ENCODE assay signal across 27 cellular contexts in genomic region chr1:197572169-197572568, GRCh38.
"Had no signal": no experiment of that assay in that cellular context is flagged by ENCODE, and none has a peak within 500 bp of the region (broad histone marks: within the 10 kb centered on the region; RNA-seq: fewer than 3 reads in every experiment).

No MANE protein-coding gene starts in this region.

- DNase-seq: activated CD4-positive, alpha-beta memory T cell treated with anti-CD3 and anti-CD28 coated beads for 36 hours; activated CD4-positive, alpha-beta T cell treated with anti-CD3 and anti-CD28 coated beads for 36 hours; activated CD4-positive, alpha-beta T cell treated with anti-CD3 and anti-CD28 coated beads, Interleukin-2, amount 10 ng/mL, durations not matched to agents 24 days and 14 days; activated CD4-positive, CD25-positive, alpha-beta regulatory T cell; activated CD4-positive, CD25-positive, alpha-beta regulatory T cell treated with anti-CD3 and anti-CD28 coated beads, Interleukin-2, amount 50 U/mL, for 72 hours; activated CD8-positive, alpha-beta memory T cell treated with anti-CD3 and anti-CD28 coated beads, Interleukin-2, amount 10 ng/mL, durations not matched to agents 7 days and 5 days; activated CD8-positive, alpha-beta memory T cell treated with anti-CD3 and anti-CD28 coated beads, Interleukin-2, amount 50 U/mL, for 4 hours; activated CD8-positive, alpha-beta T cell treated with anti-CD3 and anti-CD28 coated beads, Interleukin-2, amount 10 ng/mL, durations not matched to agents 7 days and 5 days; activated effector memory CD4-positive, alpha-beta T cell treated with anti-CD3 and anti-CD28 coated beads, Interleukin-2, amount 50 U/mL, for 16 hours; activated naive CD4-positive, alpha-beta T cell treated with anti-CD3 and anti-CD28 coated beads for 36 hours; activated naive CD8-positive, alpha-beta T cell treated with anti-CD3 and anti-CD28 coated beads for 36 hours; activated naive CD8-positive, alpha-beta T cell treated with anti-CD3 and anti-CD28 coated beads, Interleukin-2, amount 50 U/mL, for 24 hours; activated T-cell treated with anti-CD3 and anti-CD28 coated beads, Interleukin-2, amount 50 U/mL, for 1 hour; activated T-cell treated with anti-CD3 and anti-CD28 coated beads, Interleukin-2, amount 50 U/mL, for 48 hours; adrenal gland; amygdala; body of pancreas; caudate nucleus; colonic mucosa; effector CD8-positive, alpha-beta T cell; foreskin fibroblast; head of caudate nucleus; T-helper 2 cell had no signal

- H3K27ac Mint-ChIP-seq: activated CD4-positive, alpha-beta memory T cell treated with anti-CD3 and anti-CD28 coated beads for 36 hours; activated CD4-positive, alpha-beta T cell treated with anti-CD3 and anti-CD28 coated beads for 36 hours; activated CD4-positive, alpha-beta T cell treated with anti-CD3 and anti-CD28 coated beads, Interleukin-2, amount 10 ng/mL, durations not matched to agents 24 days and 14 days; activated CD8-positive, alpha-beta memory T cell treated with anti-CD3 and anti-CD28 coated beads, Interleukin-2, amount 10 ng/mL, durations not matched to agents 7 days and 5 days; activated CD8-positive, alpha-beta T cell treated with anti-CD3 and anti-CD28 coated beads, Interleukin-2, amount 10 ng/mL, durations not matched to agents 7 days and 5 days; activated naive CD4-positive, alpha-beta T cell treated with anti-CD3 and anti-CD28 coated beads for 36 hours; activated naive CD4-positive, alpha-beta T cell treated with anti-CD3 and anti-CD28 coated beads, Interleukin-2, amount 50 U/mL, for 24 hours; activated naive CD8-positive, alpha-beta T cell treated with anti-CD3 and anti-CD28 coated beads for 36 hours; activated naive CD8-positive, alpha-beta T cell treated with anti-CD3 and anti-CD28 coated beads, Interleukin-2, amount 50 U/mL, for 24 hours; activated T-helper 1 cell treated with anti-CD3 and anti-CD28 coated beads, Interleukin-12 subunit alpha, Interleukin-12 subunit beta, Interleukin-2, Interleukin-4 antibody, amounts not matched to agents 30 ng/mL and 10 ng/mL and 1 ng/mL, durations not matched to agents 14 hours and 24 hours and 36 hours; activated T-helper 2 cell treated with anti-CD3 and anti-CD28 coated beads, Interferon-gamma antibody, Interleukin-2, Interleukin-4, amounts not matched to agents 10 μg/mL and 5 μg/mL and 100 μg/mL, durations not matched to agents 14 hours and 24 hours and 36 hours had no signal

- H3K27me3 Mint-ChIP-seq: activated CD4-positive, alpha-beta memory T cell treated with anti-CD3 and anti-CD28 coated beads for 36 hours; activated CD4-positive, alpha-beta T cell treated with anti-CD3 and anti-CD28 coated beads for 36 hours; activated CD4-positive, alpha-beta T cell treated with anti-CD3 and anti-CD28 coated beads, Interleukin-2, amount 10 ng/mL, durations not matched to agents 24 days and 14 days; activated CD8-positive, alpha-beta memory T cell treated with anti-CD3 and anti-CD28 coated beads, Interleukin-2, amount 10 ng/mL, durations not matched to agents 7 days and 5 days; activated naive CD4-positive, alpha-beta T cell treated with anti-CD3 and anti-CD28 coated beads, Interleukin-2, amount 50 U/mL, for 24 hours; activated naive CD8-positive, alpha-beta T cell treated with anti-CD3 and anti-CD28 coated beads for 36 hours; activated naive CD8-positive, alpha-beta T cell treated with anti-CD3 and anti-CD28 coated beads, Interleukin-2, amount 50 U/mL, for 24 hours had no signal

- H3K4me1 Mint-ChIP-seq: activated CD4-positive, alpha-beta T cell treated with anti-CD3 and anti-CD28 coated beads for 36 hours; activated CD4-positive, alpha-beta T cell treated with anti-CD3 and anti-CD28 coated beads, Interleukin-2, amount 10 ng/mL, durations not matched to agents 24 days and 14 days; activated CD8-positive, alpha-beta memory T cell treated with anti-CD3 and anti-CD28 coated beads, Interleukin-2, amount 10 ng/mL, durations not matched to agents 7 days and 5 days; activated naive CD4-positive, alpha-beta T cell treated with anti-CD3 and anti-CD28 coated beads, Interleukin-2, amount 50 U/mL, for 24 hours; activated naive CD8-positive, alpha-beta T cell treated with anti-CD3 and anti-CD28 coated beads for 36 hours; activated naive CD8-positive, alpha-beta T cell treated with anti-CD3 and anti-CD28 coated beads, Interleukin-2, amount 50 U/mL, for 24 hours had no signal

- H3K4me3 Mint-ChIP-seq: activated CD4-positive, alpha-beta memory T cell treated with anti-CD3 and anti-CD28 coated beads for 36 hours; activated CD4-positive, alpha-beta T cell treated with anti-CD3 and anti-CD28 coated beads for 36 hours; activated CD4-positive, alpha-beta T cell treated with anti-CD3 and anti-CD28 coated beads, Interleukin-2, amount 10 ng/mL, durations not matched to agents 24 days and 14 days; activated CD8-positive, alpha-beta memory T cell treated with anti-CD3 and anti-CD28 coated beads, Interleukin-2, amount 10 ng/mL, durations not matched to agents 7 days and 5 days; activated CD8-positive, alpha-beta T cell treated with anti-CD3 and anti-CD28 coated beads, Interleukin-2, amount 10 ng/mL, durations not matched to agents 7 days and 5 days; activated naive CD4-positive, alpha-beta T cell treated with anti-CD3 and anti-CD28 coated beads for 36 hours; activated naive CD4-positive, alpha-beta T cell treated with anti-CD3 and anti-CD28 coated beads, Interleukin-2, amount 50 U/mL, for 24 hours; activated naive CD8-positive, alpha-beta T cell treated with anti-CD3 and anti-CD28 coated beads for 36 hours; activated naive CD8-positive, alpha-beta T cell treated with anti-CD3 and anti-CD28 coated beads, Interleukin-2, amount 50 U/mL, for 24 hours; activated T-helper 1 cell treated with anti-CD3 and anti-CD28 coated beads, Interleukin-12 subunit alpha, Interleukin-12 subunit beta, Interleukin-2, Interleukin-4 antibody, amounts not matched to agents 30 ng/mL and 10 ng/mL and 1 ng/mL, durations not matched to agents 14 hours and 24 hours and 36 hours had no signal

- ATAC-seq: activated CD4-positive, alpha-beta T cell treated with anti-CD3 and anti-CD28 coated beads for 36 hours; activated CD8-positive, alpha-beta memory T cell treated with anti-CD3 and anti-CD28 coated beads, Interleukin-2, amount 10 ng/mL, durations not matched to agents 7 days and 5 days; activated CD8-positive, alpha-beta T cell treated with anti-CD3 and anti-CD28 coated beads, Interleukin-2, amount 10 ng/mL, durations not matched to agents 7 days and 5 days; activated naive CD8-positive, alpha-beta T cell treated with anti-CD3 and anti-CD28 coated beads, Interleukin-2, amount 50 U/mL, for 24 hours; body of pancreas; esophagus mucosa had no signal
